ENCODE assay signal across 29 cellular contexts in the genomic region with DNA sequence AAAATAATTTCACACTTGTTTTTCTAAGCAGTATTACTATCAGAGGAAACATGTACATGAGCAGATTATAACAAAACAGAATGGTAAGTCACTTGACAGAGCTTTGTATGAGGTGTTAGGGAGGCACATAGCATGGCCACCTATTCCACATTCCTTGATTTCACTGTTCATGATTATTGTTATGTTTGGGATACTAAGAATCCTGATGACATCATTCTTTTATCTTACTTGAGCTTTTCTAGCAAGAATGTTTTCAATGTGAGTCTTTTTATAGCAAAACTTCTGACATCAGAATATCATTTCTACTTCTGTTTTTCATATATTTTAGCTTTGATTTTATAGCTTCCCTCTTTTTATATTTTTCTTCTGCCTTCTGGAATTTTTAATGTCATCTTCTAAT.
"Had no signal": no experiment of that assay in that cellular context is flagged by ENCODE, and none has a peak within 500 bp of the region (broad histone marks: within the 10 kb centered on the region; RNA-seq: fewer than 3 reads in every experiment).

No MANE protein-coding gene starts in this region.

- H3K27me3 Mint-ChIP-seq: naive B cell; stimulated activated memory B cell treated with anti-CD40 and anti-IgM and Interleukin-4, amounts not matched to agents 10 μg/mL and 1 μg/mL and 100 μg/mL, for 72 hours; stimulated activated naive CD8-positive, alpha-beta T cell treated with anti-CD3 and anti-CD28 coated beads, Interleukin-15, amount 100 ng/mL, for 72 hours had no signal

- DNase-seq: heart right ventricle; islet precursor cell; left ventricle myocardium inferior; mesendoderm; naive B cell; natural killer cell; nephron progenitor cell; occipital lobe; psoas muscle; right cardiac atrium; sigmoid colon; stimulated activated CD4-positive, alpha-beta T cell treated with anti-CD3 and anti-CD28 coated beads, Interleukin-1b, Interleukin-23, amount 100 ng/mL, for 48 hours; stimulated activated CD4-positive, alpha-beta T cell treated with anti-CD3 and anti-CD28 coated beads, Interleukin-2, amount 100 ng/mL, for 48 hours; stimulated activated CD4-positive, alpha-beta T cell treated with anti-CD3 and anti-CD28 coated beads, Interleukin-4, amount 100 ng/mL, for 4 hours; stimulated activated CD8-positive, alpha-beta memory T cell treated with anti-CD3 and anti-CD28 coated beads, Interleukin-4, amount 100 ng/mL, for 48 hours; stimulated activated naive CD4-positive, alpha-beta T cell treated with Interleukin-2 at 50 U/mL for 16 hours; stimulated activated naive CD8-positive, alpha-beta T cell treated with anti-CD3 and anti-CD28 coated beads, Interleukin-15, amount 100 ng/mL, for 72 hours; testis; thyroid gland; transverse colon; upper lobe of right lung had no signal

- H3K4me3 ChIP-seq: heart right ventricle, hepatocyte, left ventricle myocardium inferior, lung, neural progenitor cell, psoas muscle, sigmoid colon, smooth muscle cell, testis, thyroid gland, transverse colon, upper lobe of right lung had no signal

- H3K36me3 ChIP-seq: heart right ventricle, left ventricle myocardium inferior, neural progenitor cell, neutrophil, sigmoid colon, thyroid gland, transverse colon, upper lobe of right lung had no signal

- ATAC-seq: heart right ventricle; natural killer cell; psoas muscle; right cardiac atrium; stimulated activated memory B cell treated with anti-CD40 and anti-IgM and Interleukin-4, amounts not matched to agents 10 μg/mL and 1 μg/mL and 100 μg/mL, for 72 hours; stimulated activated naive CD8-positive, alpha-beta T cell treated with anti-CD3 and anti-CD28 coated beads, Interleukin-15, amount 100 ng/mL, for 72 hours; upper lobe of right lung had no signal

- H3K9ac ChIP-seq: neural progenitor cell, parathyroid adenoma had no signal

- H3K9me3 ChIP-seq: heart right ventricle, left ventricle myocardium inferior, neutrophil, psoas muscle, sigmoid colon, testis, thyroid gland, transverse colon, upper lobe of right lung had no signal

- H3K9me3 Mint-ChIP-seq: mesothelial cell of epicardium; naive B cell; nephron progenitor cell; neural progenitor cell; stimulated activated memory B cell treated with anti-CD40 and anti-IgM and Interleukin-4, amounts not matched to agents 10 μg/mL and 1 μg/mL and 100 μg/mL, for 72 hours had no signal

- H3K4me1 Mint-ChIP-seq: mesothelial cell of epicardium; naive B cell; natural killer cell; nephron progenitor cell; neural progenitor cell; stimulated activated memory B cell treated with anti-CD40 and anti-IgM and Interleukin-4, amounts not matched to agents 10 μg/mL and 1 μg/mL and 100 μg/mL, for 72 hours; stimulated activated naive CD8-positive, alpha-beta T cell treated with anti-CD3 and anti-CD28 coated beads, Interleukin-15, amount 100 ng/mL, for 72 hours had no signal

- H3K27me3 ChIP-seq: heart right ventricle, hepatocyte, neural progenitor cell, neutrophil, sigmoid colon, testis, thyroid gland, transverse colon, upper lobe of right lung had no signal

- H3K27ac Mint-ChIP-seq: mesothelial cell of epicardium; natural killer cell; nephron progenitor cell; neural progenitor cell; stimulated activated memory B cell treated with anti-CD40 and anti-IgM and Interleukin-4, amounts not matched to agents 10 μg/mL and 1 μg/mL and 100 μg/mL, for 72 hours; stimulated activated naive CD8-positive, alpha-beta T cell treated with anti-CD3 and anti-CD28 coated beads, Interleukin-15, amount 100 ng/mL, for 72 hours had no signal

- H3K4me1 ChIP-seq: heart right ventricle, left ventricle myocardium inferior, neural progenitor cell, parathyroid adenoma, sigmoid colon, thyroid gland, transverse colon, upper lobe of right lung had no signal

- H3K4me2 ChIP-seq: hepatocyte, neural progenitor cell, smooth muscle cell had no signal

- H3K79me2 ChIP-seq: hepatocyte, parathyroid adenoma had no signal

- H2AFZ ChIP-seq: hepatocyte, neural progenitor cell, parathyroid adenoma had no signal

- H3K4me3 Mint-ChIP-seq: mesothelial cell of epicardium; naive B cell; natural killer cell; nephron progenitor cell; neural progenitor cell; stimulated activated memory B cell treated with anti-CD40 and anti-IgM and Interleukin-4, amounts not matched to agents 10 μg/mL and 1 μg/mL and 100 μg/mL, for 72 hours; stimulated activated naive CD8-positive, alpha-beta T cell treated with anti-CD3 and anti-CD28 coated beads, Interleukin-15, amount 100 ng/mL, for 72 hours had no signal

- H3K27ac ChIP-seq: heart right ventricle, hepatocyte, left ventricle myocardium inferior, neural progenitor cell, neutrophil, parathyroid adenoma, psoas muscle, sigmoid colon, testis, thyroid gland, transverse colon, upper lobe of right lung had no signal

- H3K36me3 Mint-ChIP-seq: mesothelial cell of epicardium; naive B cell; natural killer cell; neural progenitor cell; stimulated activated memory B cell treated with anti-CD40 and anti-IgM and Interleukin-4, amounts not matched to agents 10 μg/mL and 1 μg/mL and 100 μg/mL, for 72 hours had no signal
